8 cellular contexts compared by ENCODE assay signal in the genomic region with DNA sequence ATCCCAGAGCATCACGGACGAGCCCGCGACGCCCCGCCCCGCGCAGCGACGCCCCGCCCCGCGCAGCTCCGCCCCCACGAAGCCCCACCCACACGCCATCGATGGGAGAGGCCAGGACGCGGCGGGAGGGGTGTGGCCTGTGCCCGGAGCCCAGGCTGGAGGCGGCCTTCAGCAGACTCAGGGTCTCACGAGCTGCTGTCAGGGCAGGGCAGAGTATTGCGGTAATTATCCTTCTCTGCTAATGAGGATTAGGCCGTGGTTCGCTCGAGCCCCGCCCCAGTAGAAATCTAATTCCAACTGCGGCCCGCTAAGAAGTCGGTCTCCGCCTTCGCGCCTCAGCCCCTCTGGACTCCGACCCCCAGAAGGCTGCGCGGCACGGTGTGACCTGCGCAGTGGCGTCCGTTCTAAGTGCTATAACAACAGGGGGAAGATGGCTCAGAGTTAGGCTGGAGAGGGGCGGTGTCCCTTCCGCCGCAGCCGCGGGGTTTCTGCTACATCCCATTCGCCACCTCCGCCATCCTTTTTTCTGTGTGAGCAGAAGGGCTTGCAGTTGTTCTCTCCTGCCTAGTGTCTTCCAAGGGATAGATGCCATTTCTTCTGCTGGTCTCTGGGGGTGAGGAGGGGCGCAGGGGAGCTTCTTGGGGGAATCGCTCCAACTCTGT. TPM values are rescaled to one million over a fixed set of nuclear protein-coding genes. Genes with fewer than 3 reads are reported as not detected.
A peak's percentile ranks its signal among the peaks of the same experiment; 100 is the strongest.
DNase-seq lines count a peak whose midpoint lies in the region; TF ChIP-seq lines count a peak whose summit lies in the region.

No MANE protein-coding gene starts in this region.

- peak overlapping the region; percentile 96 for H3K27ac Mint-ChIP-seq in activated naive CD4-positive, alpha-beta T cell treated with anti-CD3 and anti-CD28 coated beads, Interleukin-2, amount 10 ng/mL, durations not matched to agents 7 days and 5 days

- H3K36me3 Mint-ChIP-seq in activated naive CD4-positive, alpha-beta T cell treated with anti-CD3 and anti-CD28 coated beads, Interleukin-2, amount 10 ng/mL, durations not matched to agents 7 days and 5 days, result peaks cover 23% of the 10 kb centered on the region

- peak; percentile 78 for DNase-seq in GM04503 (ENCODE audit: low read depth)
- peak; percentile 73 for DNase-seq in HFF-Myc (ENCODE audit: extremely low read depth, low read depth)
- DNase-seq in MV-4-11 (lab: John Stamatoyannopoulos, UW), result peak; percentile 95
- peak; percentile 94 to 99 for DNase-seq in SJSA1 (ENCODE audit: low read depth in 1 of 2, low spot score in 2 of 2)
- DNase-seq in activated naive CD4-positive, alpha-beta T cell treated with anti-CD3 and anti-CD28 coated beads, Interleukin-2, amount 10 ng/mL, durations not matched to agents 7 days and 5 days, result peak; percentile 94
- DNase-seq in globus pallidus (ENCODE audit: low spot score), result peak; percentile 96
- DNase-seq in nucleus accumbens (lab: John Stamatoyannopoulos, UW), result peak; percentile 61 to 100 (median 96)
- peak; percentile 94 to 95 for DNase-seq in suprapubic skin (ENCODE audit: low spot score in 2 of 2)

- H3K4me3 ChIP-seq in HFF-Myc (replicated peaks; ENCODE audit: low read depth, low read length) (peak overlapping the region; percentile 89), SJSA1 (peak overlapping the region; percentile 91), suprapubic skin (peak overlapping the region; percentile 66)

- H3K36me3 ChIP-seq in SJSA1 (peaks cover 11% of the 10 kb centered on the region), suprapubic skin (no peaks in the 10 kb centered on the region)

- H3K4me3 Mint-ChIP-seq in activated naive CD4-positive, alpha-beta T cell treated with anti-CD3 and anti-CD28 coated beads, Interleukin-2, amount 10 ng/mL, durations not matched to agents 7 days and 5 days, result peak overlapping the region; percentile 85

- H3K27ac ChIP-seq in SJSA1 (peak overlapping the region; percentile 81), suprapubic skin (peak overlapping the region; percentile 93)

- H3K9me3 ChIP-seq in SJSA1 (replicated peaks), result peaks cover 3% of the 10 kb centered on the region; the same call in 1 of the 2 replicates
- peaks cover 6% of the 10 kb centered on the region for H3K9me3 ChIP-seq in suprapubic skin

- CTCF ChIA-PET in activated naive CD4-positive, alpha-beta T cell treated with anti-CD3 and anti-CD28 coated beads, Interleukin-2, amount 10 ng/mL, durations not matched to agents 7 days and 5 days (lab: Charles Lee), result interaction anchor here (0.6 to 1.8 kb wide), 4 partner anchors 14 to 46 kb away, joined by 3 to 5 read pairs (median 4); partner anchors contain the start of gene RP9

- H3K4me1 ChIP-seq in SJSA1 (replicated peaks) (peaks cover 5% of the 10 kb centered on the region), suprapubic skin (peaks cover 40% of the 10 kb centered on the region)

- peaks cover 39% of the 10 kb centered on the region for H3K4me1 Mint-ChIP-seq in activated naive CD4-positive, alpha-beta T cell treated with anti-CD3 and anti-CD28 coated beads, Interleukin-2, amount 10 ng/mL, durations not matched to agents 7 days and 5 days

- WGBS in suprapubic skin, result under 1% methylated on average over 22 of the region's 50 CpGs

- H3K9me3 Mint-ChIP-seq in activated naive CD4-positive, alpha-beta T cell treated with anti-CD3 and anti-CD28 coated beads, Interleukin-2, amount 10 ng/mL, durations not matched to agents 7 days and 5 days, result peaks cover 14% of the 10 kb centered on the region

- peaks cover 16% of the 10 kb centered on the region for H3K27me3 Mint-ChIP-seq in activated naive CD4-positive, alpha-beta T cell treated with anti-CD3 and anti-CD28 coated beads, Interleukin-2, amount 10 ng/mL, durations not matched to agents 7 days and 5 days

- TF ChIP-seq CTCF in HFF-Myc (IDR thresholded peaks at IDR 0.05; ENCODE audit: low read depth, low read length, missing control alignments), result no peak
- no peak for TF ChIP-seq CTCF in suprapubic skin (IDR thresholded peaks at IDR 0.05)

- H3K27me3 ChIP-seq in SJSA1 (replicated peaks), result no peaks in the 10 kb centered on the region
- no peaks in the 10 kb centered on the region for H3K27me3 ChIP-seq in suprapubic skin

- TF ChIP-seq POLR2A in suprapubic skin (IDR thresholded peaks at IDR 0.05), result peak in 1 of 2 donors; percentile 61

- no peak for TF ChIP-seq EP300 in suprapubic skin (IDR thresholded peaks at IDR 0.05)

RNA-seq across cellular contexts. Expression of gene NT5C3A, which starts 0.3 kb away (rescaled TPM):
- 31.1 TPM in 2 replicates for total RNA-seq in SJSA1 (2014; rRNA removed; shearing (Covaris generic))
- total RNA-seq in suprapubic skin, result 10 to 100 TPM; 26.3 to 51.9 (median 37.2) TPM

RNA-seq across cellular contexts. Expression of gene RP9, which starts 46.3 kb away (rescaled TPM):
- 7.3 and 16.0 TPM in 2 replicates for total RNA-seq in SJSA1 (2014; rRNA removed; shearing (Covaris generic))
- 10 to 100 TPM in 2 of 4 donors, 1 to 10 TPM in 2; 6.5 to 16.9 (median 9.3) TPM for total RNA-seq in suprapubic skin

Comparison
In these comparisons a context has a peak if more than half of its experiments do, and no peak if none do; other contexts are left out.
1. Peak in every context shown above with its lines: DNase-seq, H3K4me3 ChIP-seq and H3K27ac ChIP-seq.